In the genomic region with DNA sequence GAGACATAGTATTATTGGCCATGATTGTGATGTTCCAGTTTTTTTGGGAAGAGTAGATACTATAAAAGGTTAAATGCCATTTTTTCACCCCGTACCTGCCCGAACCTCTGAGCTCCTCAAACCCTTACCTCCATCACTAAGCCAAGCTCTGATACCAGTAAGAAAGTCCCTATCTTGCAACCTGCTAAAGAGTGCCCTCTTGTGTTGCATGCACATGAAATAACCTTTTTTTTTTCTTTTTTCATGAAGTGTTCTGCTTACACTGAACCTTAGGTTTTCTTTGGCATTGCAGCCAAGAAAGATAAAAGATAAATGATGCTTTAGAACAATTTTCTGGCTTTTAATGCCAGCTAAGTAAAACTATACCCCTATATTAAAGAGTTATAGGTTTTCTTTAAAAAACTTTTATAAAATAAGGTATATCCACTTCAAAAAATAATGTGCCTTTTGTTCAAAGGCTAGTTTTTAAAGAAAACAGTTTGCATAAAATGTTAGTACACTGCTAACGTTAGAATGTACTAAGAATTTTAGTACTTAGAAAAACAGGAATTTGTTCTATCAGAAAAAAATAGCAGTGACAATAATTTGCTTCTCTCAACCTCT, we compare ENCODE assay signal across 8 cellular contexts.
DNase-seq lines count a peak whose midpoint lies in the region; ATAC-seq, FAIRE-seq and TF ChIP-seq lines count a peak whose summit lies in the region.

No MANE protein-coding gene starts in this region.

- no peak for TF ChIP-seq EP300 in A549 (IDR thresholded peaks at IDR 0.05)

- no peak overlapping the region for H3K4me3 Mint-ChIP-seq in activated CD8-positive, alpha-beta T cell treated with anti-CD3 and anti-CD28 coated beads, Interleukin-2, amount 10 ng/mL, durations not matched to agents 7 days and 5 days

- H3K36me3 Mint-ChIP-seq in activated CD8-positive, alpha-beta T cell treated with anti-CD3 and anti-CD28 coated beads, Interleukin-2, amount 10 ng/mL, durations not matched to agents 7 days and 5 days (ENCODE audit: low read depth), result no peaks in the 10 kb centered on the region

- FAIRE-seq in A549 (lab: Jason Lieb, UNC) (peak; percentile 59), islet of Langerhans (lab: Jason Lieb, UNC) (peak; percentile 96)

- in situ Hi-C loops in GM13976 (cut with MboI; ENCODE audit: low sequenced_read_pairs, unreplicated experiment), result loop anchor here (10.0 kb wide), 1 partner anchor 342 kb away; no protein-coding TSS in a partner anchor

- peak; percentile 73 to 82; a peak in 5 of 6 replicates for ATAC-seq in A549
- ATAC-seq in activated CD8-positive, alpha-beta T cell treated with anti-CD3 and anti-CD28 coated beads, Interleukin-2, amount 10 ng/mL, durations not matched to agents 7 days and 5 days, result no peak
- no peak for ATAC-seq in HG02642 (IDR thresholded peaks at IDR 0.05; ENCODE audit: poor library complexity, unreplicated experiment)

- TF ChIP-seq CTCF in A549 (IDR thresholded peaks at IDR 0.05) (peak; percentile 78), GM13976 (IDR thresholded peaks at IDR 0.05; ENCODE audit: borderline replicate concordance, control extremely low read depth, extremely low read depth, insufficient read depth, missing control alignments) (peak; percentile 34)

- TF ChIP-seq RAD21 in A549 (conservative IDR thresholded peaks at IDR 0.05 in 1 of 2, IDR thresholded peaks at IDR 0.05 in 1 of 2), result peak; percentile 81 to 83

- no peaks in the 10 kb centered on the region for H3K9me3 Mint-ChIP-seq in activated CD8-positive, alpha-beta T cell treated with anti-CD3 and anti-CD28 coated beads, Interleukin-2, amount 10 ng/mL, durations not matched to agents 7 days and 5 days (ENCODE audit: insufficient read depth)

- 10% methylated on average over 3 of the region's 3 CpGs for WGBS in A549 (ENCODE audit: missing lambda C conversion rate)

- no peak for TF ChIP-seq POLR2A in A549 (IDR thresholded peaks at IDR 0.05; ENCODE audit: low read length)

- POLR2A ChIA-PET in A549 (lab: Yijun Ruan, JAX), result no interaction called here
- POLR2A ChIA-PET in activated CD8-positive, alpha-beta T cell treated with anti-CD3 and anti-CD28 coated beads, Interleukin-2, amount 10 ng/mL, durations not matched to agents 7 days and 5 days (lab: Charles Lee), result no interaction called here

- peak; percentile 2 to 57 for DNase-seq in A549 (ENCODE audit: low read depth in 1 of 2, low spot score in 1 of 2)
- peak; percentile 27 for DNase-seq in GM13976 (ENCODE audit: low spot score)
- DNase-seq in NCI-H146 (lab: John Stamatoyannopoulos, UW), result peak; percentile 47
- DNase-seq in activated CD8-positive, alpha-beta T cell treated with anti-CD3 and anti-CD28 coated beads, Interleukin-2, amount 10 ng/mL, durations not matched to agents 7 days and 5 days, result peak; percentile 27
- DNase-seq in occipital lobe (lab: John Stamatoyannopoulos, UW), result no peak
- no peak for DNase-seq in activated CD4-positive, alpha-beta T cell treated with anti-CD3 and anti-CD28 coated beads for 1 hour

- no peak overlapping the region for H3K4me3 ChIP-seq in A549

- H3K9me3 ChIP-seq in A549, result no peaks in the 10 kb centered on the region

- H3K4me1 ChIP-seq in A549, result no peaks in the 10 kb centered on the region

- no peaks in the 10 kb centered on the region for H3K4me1 Mint-ChIP-seq in activated CD8-positive, alpha-beta T cell treated with anti-CD3 and anti-CD28 coated beads, Interleukin-2, amount 10 ng/mL, durations not matched to agents 7 days and 5 days (ENCODE audit: low read depth)

- CTCF ChIA-PET in A549 (lab: Yijun Ruan, JAX), result interaction anchor here (0.6 to 2.4 kb wide), 32 partner anchors 8 to 1807 kb away, joined by 3 to 69 read pairs (median 3); no protein-coding TSS in a partner anchor
- CTCF ChIA-PET in activated CD8-positive, alpha-beta T cell treated with anti-CD3 and anti-CD28 coated beads, Interleukin-2, amount 10 ng/mL, durations not matched to agents 7 days and 5 days (lab: Charles Lee), result interaction anchor here (0.6 to 3.0 kb wide), 8 partner anchors 35 to 401 kb away, joined by 3 to 20 read pairs (median 4); no protein-coding TSS in a partner anchor

- H3K27ac Mint-ChIP-seq in activated CD8-positive, alpha-beta T cell treated with anti-CD3 and anti-CD28 coated beads, Interleukin-2, amount 10 ng/mL, durations not matched to agents 7 days and 5 days, result no peak overlapping the region

- no peak overlapping the region for H3K4me2 ChIP-seq in A549

- H3K27me3 Mint-ChIP-seq in activated CD8-positive, alpha-beta T cell treated with anti-CD3 and anti-CD28 coated beads, Interleukin-2, amount 10 ng/mL, durations not matched to agents 7 days and 5 days (ENCODE audit: low read depth), result no peaks in the 10 kb centered on the region

- H3K27ac ChIP-seq in A549, result no peak overlapping the region

TF ChIP-seq in A549, 52 proteins besides CTCF, POLR2A, EP300 and RAD21:
- peak; percentile 91 for TF ChIP-seq SMC3 (IDR thresholded peaks at IDR 0.05)
- TF ChIP-seq HDAC2 (IDR thresholded peaks at IDR 0.05), result no peak

Comparison
In these comparisons a context has a peak if more than half of its experiments do, and no peak if none do; other contexts are left out.
1. ATAC-seq: peak in A549 (2 of 2); none in activated CD8-positive, alpha-beta T cell treated with anti-CD3 and anti-CD28 coated beads, Interleukin-2, amount 10 ng/mL, durations not matched to agents 7 days and 5 days (single experiment) and HG02642 (single experiment).
2. DNase-seq: peak in A549 (2 of 2), GM13976 (single experiment), NCI-H146 (single experiment) and activated CD8-positive, alpha-beta T cell treated with anti-CD3 and anti-CD28 coated beads, Interleukin-2, amount 10 ng/mL, durations not matched to agents 7 days and 5 days (single experiment); none in occipital lobe (single experiment) and activated CD4-positive, alpha-beta T cell treated with anti-CD3 and anti-CD28 coated beads for 1 hour (single experiment).